Comparison of ENCODE assay signal across 12 cellular contexts in genomic region chr12:119940881-119941280, GRCh38. TPM values are rescaled to one million over a fixed set of nuclear protein-coding genes. Genes with fewer than 3 reads are reported as not detected.
DNase-seq lines count a peak whose midpoint lies in the region; ATAC-seq, FAIRE-seq and TF ChIP-seq lines count a peak whose summit lies in the region.
"Had no signal": no experiment of that assay in that cellular context is flagged by ENCODE, and none has a peak within 500 bp of the region (broad histone marks: within the 10 kb centered on the region; RNA-seq: fewer than 3 reads in every experiment).

No MANE protein-coding gene starts in this region.

- no peaks in the 10 kb centered on the region for H3K4me1 Mint-ChIP-seq in activated CD8-positive, alpha-beta T cell treated with anti-CD3 and anti-CD28 coated beads, Interleukin-2, amount 10 ng/mL, durations not matched to agents 7 days and 5 days (ENCODE audit: low read depth)
- H3K4me1 Mint-ChIP-seq: central memory CD8-positive, alpha-beta T cell had no signal

- no peaks in the 10 kb centered on the region for H3K36me3 Mint-ChIP-seq in activated CD8-positive, alpha-beta T cell treated with anti-CD3 and anti-CD28 coated beads, Interleukin-2, amount 10 ng/mL, durations not matched to agents 7 days and 5 days (ENCODE audit: low read depth)

- in situ Hi-C loops in GM13976 (cut with MboI; ENCODE audit: low sequenced_read_pairs, unreplicated experiment), result no loop called here

- no peak for TF ChIP-seq CTCF in A549 (IDR thresholded peaks at IDR 0.05)
- no peak for TF ChIP-seq CTCF in fibroblast of pulmonary artery (IDR thresholded peaks at IDR 0.05; ENCODE audit: low read length, missing control alignments)
- no peak for TF ChIP-seq CTCF in GM13976 (IDR thresholded peaks at IDR 0.05; ENCODE audit: borderline replicate concordance, control extremely low read depth, extremely low read depth, insufficient read depth, missing control alignments)

- H3K4me3 ChIP-seq in A549 (no peak overlapping the region), fibroblast of pulmonary artery (replicated peaks; ENCODE audit: low read depth, low read length) (no peak overlapping the region)
- H3K4me3 ChIP-seq: BLaER1, SJCRH30 had no signal

- POLR2A ChIA-PET in A549 (lab: Yijun Ruan, JAX), result interaction anchor here (1.4 kb wide), 1 partner anchor 146 kb away, joined by 3 read pairs; no protein-coding TSS in a partner anchor
- POLR2A ChIA-PET in activated CD8-positive, alpha-beta T cell treated with anti-CD3 and anti-CD28 coated beads, Interleukin-2, amount 10 ng/mL, durations not matched to agents 7 days and 5 days (lab: Charles Lee), result no interaction called here

- H3K27ac ChIP-seq in A549, result peak overlapping the region in 1 of 2 experiments; percentile 67; a peak in 5 of 6 replicates
- H3K27ac ChIP-seq: BLaER1, SJCRH30 had no signal

- no peak for TF ChIP-seq EP300 in A549 (IDR thresholded peaks at IDR 0.05)

- ATAC-seq in A549 (peak; percentile 89 to 91), GM18498 (IDR thresholded peaks at IDR 0.05; ENCODE audit: unreplicated experiment) (no peak)
- no peak for ATAC-seq in activated CD8-positive, alpha-beta T cell treated with anti-CD3 and anti-CD28 coated beads, Interleukin-2, amount 10 ng/mL, durations not matched to agents 7 days and 5 days

- peaks cover 10% of the 10 kb centered on the region for H3K27me3 Mint-ChIP-seq in activated CD8-positive, alpha-beta T cell treated with anti-CD3 and anti-CD28 coated beads, Interleukin-2, amount 10 ng/mL, durations not matched to agents 7 days and 5 days (ENCODE audit: low read depth)
- H3K27me3 Mint-ChIP-seq: central memory CD8-positive, alpha-beta T cell had no signal

- peak overlapping the region; percentile 78 for H3K4me2 ChIP-seq in A549
- H3K4me2 ChIP-seq: BLaER1 had no signal

- H3K4me1 ChIP-seq in A549, result peaks cover 16% of the 10 kb centered on the region
- H3K4me1 ChIP-seq: BLaER1, SJCRH30 had no signal

- TF ChIP-seq RAD21 in A549 (conservative IDR thresholded peaks at IDR 0.05 in 1 of 2, IDR thresholded peaks at IDR 0.05 in 1 of 2), result 0 out of 5 replicates have a peak, but pooled peaks of 1 of the 2 experiments have one; percentile 1

- CTCF ChIA-PET in A549 (lab: Yijun Ruan, JAX), result interaction anchor here (1.0 to 2.5 kb wide), 3 partner anchors 11 to 239 kb away, joined by 3 to 5 read pairs (median 3); no protein-coding TSS in a partner anchor
- CTCF ChIA-PET in activated CD8-positive, alpha-beta T cell treated with anti-CD3 and anti-CD28 coated beads, Interleukin-2, amount 10 ng/mL, durations not matched to agents 7 days and 5 days (lab: Charles Lee), result interaction anchor here (1.3 kb wide), 1 partner anchor 27 kb away, joined by 4 read pairs; no protein-coding TSS in a partner anchor

- FAIRE-seq in A549 (lab: Jason Lieb, UNC), result peak; percentile 67
- FAIRE-seq in RCC 7860 (lab: Jason Lieb, UNC), result peak; percentile 88
- FAIRE-seq: GM18507 had no signal

- no peak for TF ChIP-seq POLR2A in A549 (IDR thresholded peaks at IDR 0.05; ENCODE audit: low read length)

- 1% methylated on average over 5 of the region's 5 CpGs for WGBS in A549 (ENCODE audit: missing lambda C conversion rate)

- no peak overlapping the region for H3K27ac Mint-ChIP-seq in activated CD8-positive, alpha-beta T cell treated with anti-CD3 and anti-CD28 coated beads, Interleukin-2, amount 10 ng/mL, durations not matched to agents 7 days and 5 days

- DNase-seq in A549 (ENCODE audit: low read depth in 1 of 2, low spot score in 1 of 2) (peak; percentile 88 to 92), HPDE6-E6E7 (ENCODE audit: extremely low spot score) (peak; percentile 83), RCC 7860 (ENCODE audit: low spot score) (peak; percentile 94), fibroblast of pulmonary artery (ENCODE audit: low read depth) (peak; percentile 33), GM13976 (ENCODE audit: low spot score) (no peak), iPS-NIHi7 (ENCODE audit: extremely low spot score) (no peak)
- DNase-seq in activated CD8-positive, alpha-beta T cell treated with anti-CD3 and anti-CD28 coated beads, Interleukin-2, amount 10 ng/mL, durations not matched to agents 7 days and 5 days, result no peak

- H3K4me3 Mint-ChIP-seq in activated CD8-positive, alpha-beta T cell treated with anti-CD3 and anti-CD28 coated beads, Interleukin-2, amount 10 ng/mL, durations not matched to agents 7 days and 5 days, result no peak overlapping the region
- H3K4me3 Mint-ChIP-seq: central memory CD8-positive, alpha-beta T cell had no signal

- H3K9me3 ChIP-seq in A549, result no peaks in the 10 kb centered on the region
- H3K9me3 ChIP-seq: BLaER1, SJCRH30 had no signal

- H3K9me3 Mint-ChIP-seq in activated CD8-positive, alpha-beta T cell treated with anti-CD3 and anti-CD28 coated beads, Interleukin-2, amount 10 ng/mL, durations not matched to agents 7 days and 5 days (ENCODE audit: insufficient read depth), result no peaks in the 10 kb centered on the region
- H3K9me3 Mint-ChIP-seq: central memory CD8-positive, alpha-beta T cell had no signal

TF ChIP-seq in A549, 52 proteins besides CTCF, POLR2A, EP300 and RAD21:
- TF ChIP-seq FOSL2 (IDR thresholded peaks at IDR 0.05) (peak; percentile 91), FOSL2 (CRISPR knock-in tag; IDR thresholded peaks at IDR 0.05) (peak; percentile 94), JUN (IDR thresholded peaks at IDR 0.05) (peak in 1 of 2 experiments; percentile 44; a peak in 1 of 5 replicates), GATA3 (IDR thresholded peaks at IDR 0.05; ENCODE audit: borderline replicate concordance) (peak; percentile 78; the same call in 1 of the 2 replicates), MAX (IDR thresholded peaks at IDR 0.05) (peak; percentile 89), CEBPB (IDR thresholded peaks at IDR 0.05) (no peak), SREBF2 (IDR thresholded peaks at IDR 0.05) (no peak; the same call in 1 of the 2 replicates), JUNB (IDR thresholded peaks at IDR 0.05) (peak; percentile 85), E2F6 (IDR thresholded peaks at IDR 0.05; ENCODE audit: borderline replicate concordance, low read depth) (peak; percentile 67; the same call in 1 of the 2 replicates)
TF ChIP-seq in A549: peak in this region for 6.

RNA-seq across cellular contexts. Expression of gene BICDL1, which starts 48.2 kb away (rescaled TPM):
- 4.5 and 5.8 TPM in 2 replicates for polyA plus RNA-seq in A549 (2011; rRNA removed)
- polyA plus RNA-seq in A549 (2012; cell fraction: cytosol; rRNA removed), result 2.8 and 3.0 TPM in 2 replicates
- 5.7 and 6.0 TPM in 2 replicates for polyA plus RNA-seq in A549 (2012; cell fraction: nucleus; rRNA removed)
- polyA plus RNA-seq in A549 (2017; fragmentation: RNase III; extraction: RNeasy Plus Mini Kit Qiagen cat#74134 plus additional on column Dnase treatment), result 2.6 to 3.8 TPM (median 3.5 TPM) in 3 replicates
- polyA minus RNA-seq in A549 (2011; rRNA and poly(A)+ RNA removed), result 3.7 and 5.4 TPM in 2 replicates
- 10 to 100 TPM; 62.4 to 64.8 TPM for total RNA-seq in activated CD8-positive, alpha-beta T cell treated with anti-CD3 and anti-CD28 coated beads, Interleukin-2, amount 10 ng/mL, durations not matched to agents 7 days and 5 days
- total RNA-seq: SJCRH30 had no signal

Comparison
In these comparisons a context has a peak if more than half of its experiments do, and no peak if none do; other contexts are left out.
1. ATAC-seq: peak in A549 (2 of 2); none in GM18498 (single experiment) and activated CD8-positive, alpha-beta T cell treated with anti-CD3 and anti-CD28 coated beads, Interleukin-2, amount 10 ng/mL, durations not matched to agents 7 days and 5 days (single experiment).
2. DNase-seq: peak in A549 (2 of 2), HPDE6-E6E7 (single experiment), RCC 7860 (single experiment) and fibroblast of pulmonary artery (single experiment); none in GM13976 (single experiment), activated CD8-positive, alpha-beta T cell treated with anti-CD3 and anti-CD28 coated beads, Interleukin-2, amount 10 ng/mL, durations not matched to agents 7 days and 5 days (single experiment) and iPS-NIHi7 (single experiment).